11 cellular contexts compared by ENCODE assay signal in the genomic region with DNA sequence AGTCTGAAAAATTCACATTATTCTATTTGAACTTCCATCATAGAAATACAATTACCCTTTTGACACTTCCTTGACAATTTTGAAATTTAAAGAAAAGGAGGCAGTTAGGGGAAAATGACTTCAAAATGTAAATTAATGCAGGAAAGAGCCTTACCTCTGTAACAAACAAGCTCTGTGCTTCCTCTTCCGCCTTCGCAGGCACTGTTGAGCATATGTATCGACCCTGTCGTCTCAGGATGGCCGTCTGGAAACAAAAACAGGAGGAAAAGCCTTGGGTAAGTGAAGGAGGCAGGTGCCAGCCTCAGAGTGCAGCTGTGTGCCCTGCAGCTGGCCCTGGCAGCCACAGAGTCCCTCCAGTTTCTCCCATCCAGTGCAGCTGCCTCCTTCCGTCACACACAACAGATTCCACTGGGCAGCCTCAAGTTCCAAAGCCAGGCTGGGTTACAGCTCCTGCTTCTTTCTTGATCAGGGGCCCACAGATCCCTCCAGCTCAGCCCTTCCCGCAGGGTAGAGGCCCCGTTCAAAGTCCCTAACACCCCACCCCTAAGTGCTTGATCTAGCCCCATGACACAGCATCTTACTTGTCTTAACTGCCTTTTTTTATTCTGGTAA. TPM values are rescaled to one million over a fixed set of nuclear protein-coding genes. Genes with fewer than 3 reads are reported as not detected.
DNase-seq lines count a peak whose midpoint lies in the region; ATAC-seq and TF ChIP-seq lines count a peak whose summit lies in the region.
"Had no signal": no experiment of that assay in that cellular context is flagged by ENCODE, and none has a peak within 500 bp of the region (broad histone marks: within the 10 kb centered on the region; RNA-seq: fewer than 3 reads in every experiment).

No MANE protein-coding gene starts in this region.

- ATAC-seq in HG03520 (IDR thresholded peaks at IDR 0.05; ENCODE audit: unreplicated experiment) = no peak

- H3K4me3 Mint-ChIP-seq in CD14-positive monocyte = peak overlapping the region in 1 of 2 donors; percentile 66

- H3K27me3 Mint-ChIP-seq in CD14-positive monocyte (ENCODE audit: low read depth in 3 of 3) = peaks cover 2 to 6% (median 3%) of the 10 kb centered on the region in 3 donors

- no peak for TF ChIP-seq CTCF in CD14-positive monocyte (IDR thresholded peaks at IDR 0.05)

- no peaks in the 10 kb centered on the region for H3K36me3 Mint-ChIP-seq in CD14-positive monocyte

- H3K9me3 Mint-ChIP-seq in CD14-positive monocyte = peaks cover 3 to 16% (median 10%) of the 10 kb centered on the region in 7 donors

- no peak overlapping the region for H3K27ac Mint-ChIP-seq in CD14-positive monocyte

- intact Hi-C loops in CD14-positive monocyte (cut with micrococcal nuclease) = no loop called here

- DNase-seq in NCI-H2196 (lab: John Stamatoyannopoulos, UW; ENCODE audit: unreplicated experiment) (peak; percentile 8), NCI-H2196 treated with DMSO at 0.1 percent for 48 hours (lab: John Stamatoyannopoulos, UW; ENCODE audit: unreplicated experiment) (no peak), NCI-H69 (lab: John Stamatoyannopoulos, UW) (peak; percentile 19), erythroblast (lab: John Stamatoyannopoulos, UW) (peak; percentile 40 to 54), skeletal muscle cell (ENCODE audit: low read depth) (peak; percentile 64), CD14-positive monocyte (ENCODE audit: low spot score) (no peak)
- DNase-seq in stimulated activated CD4-positive, alpha-beta T cell treated with anti-CD3 and anti-CD28 coated beads, Interleukin-15, amount 100 ng/mL, for 24 hours = no peak
- DNase-seq: NCI-H1105, testis had no signal

- TF ChIP-seq POLR2A in erythroblast (IDR thresholded peaks at IDR 0.05; ENCODE audit: low read length) = no peak

- peaks cover 5% of the 10 kb centered on the region for H3K4me1 Mint-ChIP-seq in CD14-positive monocyte

- H3K4me3 ChIP-seq in skeletal muscle cell (ENCODE audit: low read depth, low read length) = peak overlapping the region; percentile 17
- H3K4me3 ChIP-seq: cardiac muscle cell, testis had no signal

RNA-seq across cellular contexts. Expression of gene DOCK9, which starts 47.7 kb away (rescaled TPM):
- polyA plus RNA-seq in CD14-positive monocyte = not detected

Comparison
In these comparisons a context has a peak if more than half of its experiments do, and no peak if none do; other contexts are left out.
1. DNase-seq: peak in NCI-H2196 (single experiment), NCI-H69 (single experiment), erythroblast (2 of 2) and skeletal muscle cell (single experiment); none in NCI-H2196 treated with DMSO at 0.1 percent for 48 hours (single experiment), CD14-positive monocyte (single experiment) and stimulated activated CD4-positive, alpha-beta T cell treated with anti-CD3 and anti-CD28 coated beads, Interleukin-15, amount 100 ng/mL, for 24 hours (single experiment).